27 cellular contexts compared by ENCODE assay signal in genomic region chr7:156166692-156167416, GRCh38.
"Had no signal": no experiment of that assay in that cellular context is flagged by ENCODE, and none has a peak within 500 bp of the region (broad histone marks: within the 10 kb centered on the region; RNA-seq: fewer than 3 reads in every experiment).

No MANE protein-coding gene starts in this region.

- H3K27ac Mint-ChIP-seq: naive thymus-derived CD8-positive, alpha-beta T cell; nephron; neural progenitor cell; progenitor cell of endocrine pancreas; stimulated activated effector memory CD8-positive, alpha-beta T cell treated with anti-CD3 and anti-CD28 coated beads, Interleukin-12 subunit alpha, Interleukin-12 subunit beta, amount 100 ng/mL, for 72 hours; stimulated activated naive CD8-positive, alpha-beta T cell treated with anti-CD3 and anti-CD28 coated beads, Interleukin-15, Interleukin-2, amounts not matched to agents 100 ng/mL and 50 ng/mL, for 24 hours had no signal

- H3K27me3 ChIP-seq: left lung, neural progenitor cell, neutrophil, ovary, uterus had no signal

- H3K9me3 ChIP-seq: left lung, lower lobe of right lung, neutrophil, ovary, sigmoid colon, spleen, suprapubic skin, thoracic aorta, tibial artery, uterus had no signal

- H3K4me1 Mint-ChIP-seq: naive thymus-derived CD8-positive, alpha-beta T cell; nephron; neural progenitor cell; stimulated activated effector memory CD8-positive, alpha-beta T cell treated with anti-CD3 and anti-CD28 coated beads, Interleukin-12 subunit alpha, Interleukin-12 subunit beta, amount 100 ng/mL, for 72 hours had no signal

- DNase-seq: hippocampal formation; kidney glomerular epithelial cell; left cardiac atrium; left lung; lower lobe of right lung; mammary epithelial cell; mesenchymal stem cell; naive thymus-derived CD8-positive, alpha-beta T cell; occipital lobe; ovary; right cardiac atrium; sigmoid colon; small intestine; spleen; stimulated activated CD4-positive, alpha-beta T cell treated with anti-CD3 and anti-CD28 coated beads, Interleukin-4, amount 100 ng/mL, for 24 hours; stimulated activated naive CD4-positive, alpha-beta T cell; tibial artery; trophoblast cell; uterus had no signal

- H3K4me3 ChIP-seq: left lung, lower lobe of right lung, neural progenitor cell, ovary, sigmoid colon, spleen, suprapubic skin, thoracic aorta, tibial artery, uterus had no signal

- H3K4me1 ChIP-seq: left lung, lower lobe of right lung, neural progenitor cell, sigmoid colon, spleen, suprapubic skin, tibial artery, uterus had no signal

- H3K4me3 Mint-ChIP-seq: naive thymus-derived CD8-positive, alpha-beta T cell; nephron; neural progenitor cell; stimulated activated effector memory CD8-positive, alpha-beta T cell treated with anti-CD3 and anti-CD28 coated beads, Interleukin-12 subunit alpha, Interleukin-12 subunit beta, amount 100 ng/mL, for 72 hours; stimulated activated naive CD8-positive, alpha-beta T cell treated with anti-CD3 and anti-CD28 coated beads, Interleukin-15, Interleukin-2, amounts not matched to agents 100 ng/mL and 50 ng/mL, for 24 hours had no signal

- H3K36me3 ChIP-seq: left lung, lower lobe of right lung, neural progenitor cell, neutrophil, ovary, sigmoid colon, spleen, suprapubic skin, thoracic aorta, tibial artery, uterus had no signal

- ATAC-seq: left cardiac atrium; left lung; lower lobe of right lung; naive thymus-derived CD8-positive, alpha-beta T cell; right cardiac atrium; stimulated activated effector memory CD8-positive, alpha-beta T cell treated with anti-CD3 and anti-CD28 coated beads, Interleukin-12 subunit alpha, Interleukin-12 subunit beta, amount 100 ng/mL, for 72 hours had no signal

- H3K36me3 Mint-ChIP-seq: naive thymus-derived CD8-positive, alpha-beta T cell; neural progenitor cell; stimulated activated effector memory CD8-positive, alpha-beta T cell treated with anti-CD3 and anti-CD28 coated beads, Interleukin-12 subunit alpha, Interleukin-12 subunit beta, amount 100 ng/mL, for 72 hours had no signal

- H3K27ac ChIP-seq: left lung, lower lobe of right lung, neural progenitor cell, neutrophil, ovary, sigmoid colon, spleen, suprapubic skin, thoracic aorta, tibial artery, uterus had no signal

- H3K9me3 Mint-ChIP-seq: naive thymus-derived CD8-positive, alpha-beta T cell; nephron; neural progenitor cell; stimulated activated effector memory CD8-positive, alpha-beta T cell treated with anti-CD3 and anti-CD28 coated beads, Interleukin-12 subunit alpha, Interleukin-12 subunit beta, amount 100 ng/mL, for 72 hours; stimulated activated naive CD8-positive, alpha-beta T cell treated with anti-CD3 and anti-CD28 coated beads, Interleukin-15, Interleukin-2, amounts not matched to agents 100 ng/mL and 50 ng/mL, for 24 hours had no signal
